ENCODE assay signal across 8 cellular contexts in the genomic region with DNA sequence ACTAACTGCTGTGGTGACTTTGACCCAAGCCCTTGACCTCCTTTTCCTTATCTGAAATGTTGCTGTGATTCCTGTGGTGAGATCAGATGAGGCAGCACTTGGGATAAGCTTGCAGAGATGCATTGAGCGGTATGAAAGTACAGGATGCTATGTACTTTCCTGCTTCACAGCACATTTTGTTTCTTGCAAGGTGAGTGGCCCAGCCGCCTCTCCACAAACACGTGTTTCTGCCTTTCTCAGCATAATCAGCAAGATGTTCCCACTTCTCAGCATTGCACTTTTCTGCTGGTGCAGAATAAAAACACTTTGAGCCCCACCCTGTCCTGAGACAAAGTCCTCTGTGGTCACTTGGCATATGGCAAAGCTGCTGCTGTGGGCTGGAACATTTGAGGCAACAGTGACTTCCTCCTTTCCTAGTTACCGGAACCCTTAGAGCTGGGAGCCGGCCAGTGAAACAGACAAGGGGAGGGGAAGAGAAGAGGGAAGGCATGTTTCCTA. TPM values are rescaled to one million over a fixed set of nuclear protein-coding genes. Genes with fewer than 3 reads are reported as not detected.
DNase-seq lines count a peak whose midpoint lies in the region; ATAC-seq lines count a peak whose summit lies in the region.

No MANE protein-coding gene starts in this region.

- no peaks in the 10 kb centered on the region for H3K27me3 ChIP-seq in duodenal mucosa (ENCODE audit: control insufficient read depth in 1 of 2, insufficient read depth in 2 of 2, low read length in 2 of 2)
- no peaks in the 10 kb centered on the region for H3K27me3 ChIP-seq in mucosa of rectum (ENCODE audit: control insufficient read depth in 2 of 2, insufficient read depth in 2 of 2, low read length in 2 of 2)
- no peaks in the 10 kb centered on the region for H3K27me3 ChIP-seq in GM23248 (replicated peaks; ENCODE audit: insufficient read depth)

- H3K4me1 ChIP-seq in duodenal mucosa (ENCODE audit: control insufficient read depth in 1 of 2, insufficient read depth in 2 of 2, low read length in 2 of 2) (peaks cover 27 to 55% of the 10 kb centered on the region in 2 donors), mucosa of rectum (ENCODE audit: control insufficient read depth in 2 of 2, insufficient read depth in 2 of 2, low read length in 2 of 2) (peaks cover 40 to 41% of the 10 kb centered on the region in 2 donors), GM23248 (ENCODE audit: insufficient read depth) (peaks cover 22% of the 10 kb centered on the region)

- in situ Hi-C loops in GM23248 (cut with MboI): no loop called here

- no peak overlapping the region for H3K9ac ChIP-seq in duodenal mucosa (ENCODE audit: low read depth in 1 of 2, low read length in 2 of 2)
- peak overlapping the region in 1 of 2 donors; percentile 55 for H3K9ac ChIP-seq in mucosa of rectum (ENCODE audit: low read depth in 1 of 2, low read length in 2 of 2)
- H3K9ac ChIP-seq in GM23248: no peak overlapping the region

- no peaks in the 10 kb centered on the region for H4K20me1 ChIP-seq in GM23248 (ENCODE audit: insufficient read depth)

- no peak for ATAC-seq in GM19467 (IDR thresholded peaks at IDR 0.05; ENCODE audit: unreplicated experiment)

- DNase-seq in AG08395 (ENCODE audit: low spot score) (peak; percentile 9), NOMO-1 treated with dmso at 0.1 percent for 144 hours (lab: John Stamatoyannopoulos, UW; ENCODE audit: unreplicated experiment) (peak; percentile 93), GM23248 (no peak), NCI-H2107 (lab: John Stamatoyannopoulos, UW) (no peak)
- DNase-seq in NK-92 treated with Interleukin-12 subunit alpha and Interleukin-12 subunit beta, amount 100 ng/mL, for 24 hours (lab: John Stamatoyannopoulos, UW): no peak

- H2AFZ ChIP-seq in GM23248: no peak overlapping the region

- H3K27ac ChIP-seq in duodenal mucosa (ENCODE audit: low read depth, low read length) (no peak overlapping the region), mucosa of rectum (ENCODE audit: low read depth in 2 of 2, low read length in 2 of 2) (peak overlapping the region; percentile 77 to 85), GM23248 (no peak overlapping the region)

- peak overlapping the region; percentile 17 to 30 for H3K4me3 ChIP-seq in duodenal mucosa (ENCODE audit: low read depth in 1 of 2, low read length in 2 of 2)
- peak overlapping the region; percentile 26 to 42 for H3K4me3 ChIP-seq in mucosa of rectum (ENCODE audit: low read length in 2 of 2)
- H3K4me3 ChIP-seq in GM23248: no peak overlapping the region

- no peak overlapping the region for H3K4me2 ChIP-seq in GM23248 (ENCODE audit: unreplicated experiment)

- WGBS in GM23248 (ENCODE audit: low coverage in 1 of 2, low lambda C conversion rate in 2 of 2, missing lambda C conversion rate in 2 of 2), 2 experiments: 58 to 60% methylated on average over 5 of the region's 5 CpGs

- H3K36me3 ChIP-seq in duodenal mucosa (ENCODE audit: control insufficient read depth in 1 of 2, insufficient read depth in 2 of 2, low read length in 2 of 2) (peaks cover 11 to 15% of the 10 kb centered on the region in 2 donors), mucosa of rectum (ENCODE audit: control insufficient read depth in 2 of 2, insufficient read depth in 2 of 2, low read length in 2 of 2) (peaks cover 5 to 12% of the 10 kb centered on the region in 2 donors), GM23248 (ENCODE audit: low read depth) (no peaks in the 10 kb centered on the region)

- 0 out of 2 replicates have a peak, but pooled peaks cover 11% of the 10 kb centered on the region for H3F3A ChIP-seq in GM23248 (ENCODE audit: insufficient read depth)

- H3K9me2 ChIP-seq in GM23248 (ENCODE audit: insufficient read depth): no peaks in the 10 kb centered on the region

- no peaks in the 10 kb centered on the region for H3K9me3 ChIP-seq in duodenal mucosa (ENCODE audit: control insufficient read depth in 1 of 2, low read length in 2 of 2)
- H3K9me3 ChIP-seq in mucosa of rectum (ENCODE audit: control insufficient read depth in 2 of 2, low read length in 2 of 2): no peaks in the 10 kb centered on the region
- H3K9me3 ChIP-seq in GM23248 (ENCODE audit: low read depth): no peaks in the 10 kb centered on the region

- H3K79me2 ChIP-seq in GM23248 (ENCODE audit: insufficient read depth): peaks cover 11% of the 10 kb centered on the region

RNA-seq across cellular contexts. Expression of gene NUDT16, which starts 4.9 kb away (rescaled TPM):
- 10.5 and 14.4 TPM in 2 replicates for total RNA-seq in GM23248 (2014; rRNA removed; shearing (Covaris generic))
- polyA plus RNA-seq in GM23248 (2016; fragmentation: Nextera tagmentation; extraction: Ambion mirVana): 11.7 TPM in 2 replicates

Comparison
In these comparisons a context has a peak if more than half of its experiments do, and no peak if none do; other contexts are left out.
1. DNase-seq: peak in AG08395 (single experiment) and NOMO-1 treated with dmso at 0.1 percent for 144 hours (single experiment); none in NK-92 treated with Interleukin-12 subunit alpha and Interleukin-12 subunit beta, amount 100 ng/mL, for 24 hours (single experiment), GM23248 (single experiment) and NCI-H2107 (single experiment).
2. H3K27ac ChIP-seq: peak in mucosa of rectum (2 of 2); none in duodenal mucosa (single experiment) and GM23248 (single experiment).